In the genomic region with DNA sequence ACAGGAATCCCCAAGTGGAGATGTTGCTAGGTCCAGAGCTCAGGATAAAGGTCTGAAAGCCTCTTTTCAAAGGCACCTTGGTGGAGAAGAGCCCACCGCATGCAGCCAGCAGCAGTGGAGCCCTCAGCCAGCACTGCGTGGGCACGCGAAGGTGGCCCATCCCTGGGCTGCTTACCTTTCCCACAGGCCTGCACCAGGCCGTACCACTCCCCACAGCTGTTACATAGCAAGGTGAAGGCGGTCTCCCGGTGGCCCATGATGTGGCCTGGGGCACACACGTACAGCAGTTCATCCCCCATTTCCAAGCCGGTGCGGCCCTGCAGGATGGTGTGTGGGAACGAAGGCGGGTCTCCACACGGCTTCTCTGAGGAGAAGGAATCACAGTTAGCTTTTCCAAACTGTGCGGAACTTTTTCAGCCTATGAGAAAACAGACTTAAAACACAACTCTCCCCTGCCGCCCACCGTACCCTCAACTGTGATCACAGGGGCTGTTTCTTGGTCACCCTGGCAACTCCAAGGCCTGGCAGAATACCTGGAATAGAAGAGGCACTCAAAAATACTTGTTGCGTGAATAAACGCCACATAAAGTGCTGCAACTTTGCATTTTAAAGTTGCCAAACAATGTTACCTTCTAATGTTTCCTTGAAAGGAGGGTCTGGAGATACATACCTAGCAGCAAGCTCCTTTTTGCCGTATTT, we compare ENCODE assay signal across 20 cellular contexts.
DNase-seq lines count a peak whose midpoint lies in the region; ATAC-seq and TF ChIP-seq lines count a peak whose summit lies in the region.
"Had no signal": no experiment of that assay in that cellular context is flagged by ENCODE, and none has a peak within 500 bp of the region (broad histone marks: within the 10 kb centered on the region; RNA-seq: fewer than 3 reads in every experiment).

No MANE protein-coding gene starts in this region.

- H3K4me3 ChIP-seq in fibroblast of mammary gland (ENCODE audit: control insufficient read depth, low read depth, low read length), result no peak overlapping the region
- H3K4me3 ChIP-seq: A549, GM23248, HAP-1, Peyer's patch had no signal

- no peak for DNase-seq in stimulated activated naive CD8-positive, alpha-beta T cell treated with anti-CD3 and anti-CD28 coated beads, Interleukin-15, Interleukin-2, amounts not matched to agents 100 U/mL and 50 U/mL, for 24 hours
- DNase-seq in stimulated activated naive CD8-positive, alpha-beta T cell treated with anti-CD3 and anti-CD28 coated beads, Interleukin-15, amount 100 ng/mL, for 72 hours, result no peak
- peak; percentile 34 for DNase-seq in fibroblast of mammary gland (ENCODE audit: low read depth)
- DNase-seq in RWPE1 (ENCODE audit: low spot score), result no peak
- no peak for DNase-seq in activated CD8-positive, alpha-beta memory T cell treated with anti-CD3 and anti-CD28 coated beads, Interleukin-2, amount 50 U/mL, for 4 hours
- DNase-seq in SIG-M5 (lab: John Stamatoyannopoulos, UW), result no peak
- DNase-seq: Calu3; CD4-positive, alpha-beta T cell; GM23248; MM.1S; NCI-H1092; NCI-H1694 treated with DMSO at 0.1 percent for 48 hours; NCI-H2227 treated with DMSO at 0.1 percent for 48 hours; Peyer's patch; SHP77; SK-N-SH had no signal

- H3K36me3 Mint-ChIP-seq in stimulated activated memory B cell treated with anti-CD40 and anti-IgM and Interleukin-4, amounts not matched to agents 10 μg/mL and 1 μg/mL and 100 μg/mL, for 72 hours, result no peaks in the 10 kb centered on the region
- H3K36me3 Mint-ChIP-seq: IgD-negative memory B cell had no signal

- ATAC-seq in stimulated activated naive CD8-positive, alpha-beta T cell treated with anti-CD3 and anti-CD28 coated beads, Interleukin-15, Interleukin-2, amounts not matched to agents 100 U/mL and 50 U/mL, for 24 hours, result peak; percentile 9
- no peak for ATAC-seq in stimulated activated naive CD8-positive, alpha-beta T cell treated with anti-CD3 and anti-CD28 coated beads, Interleukin-15, amount 100 ng/mL, for 72 hours
- peak; percentile 55 for ATAC-seq in stimulated activated memory B cell treated with anti-CD40 and anti-IgM and Interleukin-4, amounts not matched to agents 10 μg/mL and 1 μg/mL and 100 μg/mL, for 72 hours

- CTCF ChIA-PET in RWPE1 (lab: Yijun Ruan, JAX), result no interaction called here

- H3K9me3 Mint-ChIP-seq in stimulated activated naive CD8-positive, alpha-beta T cell treated with anti-CD3 and anti-CD28 coated beads, Interleukin-15, amount 100 ng/mL, for 72 hours, result no peaks in the 10 kb centered on the region
- H3K9me3 Mint-ChIP-seq in stimulated activated memory B cell treated with anti-CD40 and anti-IgM and Interleukin-4, amounts not matched to agents 10 μg/mL and 1 μg/mL and 100 μg/mL, for 72 hours, result peaks cover 12% of the 10 kb centered on the region

- peaks cover 7% of the 10 kb centered on the region for H3K4me1 Mint-ChIP-seq in stimulated activated naive CD8-positive, alpha-beta T cell treated with anti-CD3 and anti-CD28 coated beads, Interleukin-15, amount 100 ng/mL, for 72 hours
- peaks cover 6% of the 10 kb centered on the region for H3K4me1 Mint-ChIP-seq in stimulated activated memory B cell treated with anti-CD40 and anti-IgM and Interleukin-4, amounts not matched to agents 10 μg/mL and 1 μg/mL and 100 μg/mL, for 72 hours

- H3K27ac Mint-ChIP-seq in stimulated activated naive CD8-positive, alpha-beta T cell treated with anti-CD3 and anti-CD28 coated beads, Interleukin-15, amount 100 ng/mL, for 72 hours, result no peak overlapping the region
- H3K27ac Mint-ChIP-seq in stimulated activated memory B cell treated with anti-CD40 and anti-IgM and Interleukin-4, amounts not matched to agents 10 μg/mL and 1 μg/mL and 100 μg/mL, for 72 hours, result no peak overlapping the region
- H3K27ac Mint-ChIP-seq: CD4-positive, alpha-beta T cell; IgD-negative memory B cell had no signal

- no peak for TF ChIP-seq CTCF in fibroblast of mammary gland (conservative IDR thresholded peaks at IDR 0.05; ENCODE audit: control insufficient read depth, insufficient read depth, low read depth, low read length)
- no peak for TF ChIP-seq CTCF in RWPE1 (conservative IDR thresholded peaks at IDR 0.05; ENCODE audit: low read depth)

- no peaks in the 10 kb centered on the region for H3K27me3 Mint-ChIP-seq in stimulated activated naive CD8-positive, alpha-beta T cell treated with anti-CD3 and anti-CD28 coated beads, Interleukin-15, amount 100 ng/mL, for 72 hours
- no peaks in the 10 kb centered on the region for H3K27me3 Mint-ChIP-seq in stimulated activated memory B cell treated with anti-CD40 and anti-IgM and Interleukin-4, amounts not matched to agents 10 μg/mL and 1 μg/mL and 100 μg/mL, for 72 hours
- H3K27me3 Mint-ChIP-seq: CD4-positive, alpha-beta T cell had no signal

- H3K27ac ChIP-seq in RWPE1, result no peak overlapping the region
- H3K27ac ChIP-seq: A549, GM23248, Peyer's patch had no signal

- POLR2A ChIA-PET in RWPE1 (lab: Yijun Ruan, JAX; ENCODE audit: low non-redundant PET), result no interaction called here

- H3K4me3 Mint-ChIP-seq in stimulated activated naive CD8-positive, alpha-beta T cell treated with anti-CD3 and anti-CD28 coated beads, Interleukin-15, amount 100 ng/mL, for 72 hours, result no peak overlapping the region
- H3K4me3 Mint-ChIP-seq in stimulated activated memory B cell treated with anti-CD40 and anti-IgM and Interleukin-4, amounts not matched to agents 10 μg/mL and 1 μg/mL and 100 μg/mL, for 72 hours, result no peak overlapping the region
- H3K4me3 Mint-ChIP-seq: CD4-positive, alpha-beta T cell; IgD-negative memory B cell had no signal
